In the genomic region with DNA sequence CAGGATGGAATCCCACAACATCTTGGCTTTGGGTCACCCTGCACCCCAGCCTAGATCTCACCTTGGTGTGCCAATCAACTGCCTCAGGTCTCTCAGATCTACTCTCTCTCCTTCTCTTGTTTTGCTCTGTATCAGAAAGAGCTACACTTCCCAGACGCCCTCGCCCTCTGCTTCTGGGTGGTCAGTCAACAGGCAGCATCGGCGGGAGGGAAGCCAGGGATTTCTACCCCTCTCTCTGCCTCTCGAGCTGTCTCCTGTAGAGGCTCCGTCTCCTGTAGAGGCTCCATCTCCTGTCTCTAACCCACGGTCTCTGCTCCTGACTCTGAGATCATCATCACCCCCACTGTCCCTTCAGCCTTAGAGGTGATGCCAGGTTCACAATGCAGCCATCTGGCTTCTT, we compare ENCODE assay signal across 27 cellular contexts.
"Had no signal": no experiment of that assay in that cellular context is flagged by ENCODE, and none has a peak within 500 bp of the region (broad histone marks: within the 10 kb centered on the region; RNA-seq: fewer than 3 reads in every experiment).

No MANE protein-coding gene starts in this region.

- ATAC-seq: stimulated activated effector memory CD8-positive, alpha-beta T cell treated with anti-CD3 and anti-CD28 coated beads, Interleukin-12 subunit alpha, Interleukin-12 subunit beta, amount 100 ng/mL, for 72 hours; stimulated activated naive B cell treated with anti-CD40 and anti-IgM and Interleukin-4, amounts not matched to agents 10 μg/mL and 1 μg/mL and 100 μg/mL, for 72 hours; stimulated activated naive CD8-positive, alpha-beta T cell treated with anti-CD3 and anti-CD28 coated beads, Interleukin-15, amount 100 ng/mL, for 72 hours; stimulated activated naive CD8-positive, alpha-beta T cell treated with anti-CD3 and anti-CD28 coated beads, Interleukin-15, Interleukin-2, amounts not matched to agents 100 U/mL and 50 U/mL, for 24 hours; upper lobe of right lung had no signal

- H3K9me3 ChIP-seq: suprapubic skin, testis, thoracic aorta, thyroid gland, tibial artery, transverse colon, upper lobe of left lung, upper lobe of right lung, uterus, vagina had no signal

- H3K4me3 Mint-ChIP-seq: stimulated activated effector memory CD8-positive, alpha-beta T cell treated with anti-CD3 and anti-CD28 coated beads, Interleukin-12 subunit alpha, Interleukin-12 subunit beta, amount 100 ng/mL, for 72 hours; stimulated activated naive B cell treated with anti-CD40 and anti-IgM and Interleukin-4, amounts not matched to agents 10 μg/mL and 1 μg/mL and 100 μg/mL, for 72 hours; stimulated activated naive CD8-positive, alpha-beta T cell treated with anti-CD3 and anti-CD28 coated beads, Interleukin-15, amount 100 ng/mL, for 72 hours; stimulated activated naive CD8-positive, alpha-beta T cell treated with anti-CD3 and anti-CD28 coated beads, Interleukin-15, Interleukin-2, amounts not matched to agents 100 ng/mL and 50 ng/mL, for 24 hours; type B pancreatic cell had no signal

- H3K4me1 Mint-ChIP-seq: stimulated activated effector memory CD8-positive, alpha-beta T cell treated with anti-CD3 and anti-CD28 coated beads, Interleukin-12 subunit alpha, Interleukin-12 subunit beta, amount 100 ng/mL, for 72 hours; stimulated activated naive B cell treated with anti-CD40 and anti-IgM and Interleukin-4, amounts not matched to agents 10 μg/mL and 1 μg/mL and 100 μg/mL, for 72 hours; stimulated activated naive CD8-positive, alpha-beta T cell treated with anti-CD3 and anti-CD28 coated beads, Interleukin-15, amount 100 ng/mL, for 72 hours had no signal

- DNase-seq: stimulated activated CD4-positive, alpha-beta T cell treated with anti-CD3 and anti-CD28 coated beads, Interleukin-2, amount 100 ng/mL, for 48 hours; stimulated activated CD4-positive, alpha-beta T cell treated with anti-CD3 and anti-CD28 coated beads, Interleukin-4, amount 100 ng/mL, for 1 hour; stimulated activated CD4-positive, alpha-beta T cell treated with anti-CD3 and anti-CD28 coated beads, Interleukin-4, amount 100 ng/mL, for 24 hours; stimulated activated CD4-positive, alpha-beta T cell treated with anti-CD3 and anti-CD28 coated beads, Interleukin-4, amount 100 ng/mL, for 4 hours; stimulated activated CD8-positive, alpha-beta memory T cell treated with anti-CD3 and anti-CD28 coated beads, Interleukin-4, amount 100 ng/mL, for 48 hours; stimulated activated naive B cell treated with anti-CD40 and anti-IgM and Interleukin-4, amounts not matched to agents 10 μg/mL and 1 μg/mL and 100 μg/mL, for 72 hours; stimulated activated naive CD4-positive, alpha-beta T cell; stimulated activated naive CD4-positive, alpha-beta T cell treated with Interleukin-2 at 50 U/mL for 16 hours; stimulated activated naive CD8-positive, alpha-beta T cell treated with anti-CD3 and anti-CD28 coated beads, Interleukin-15, amount 100 ng/mL, for 72 hours; stimulated activated naive CD8-positive, alpha-beta T cell treated with anti-CD3 and anti-CD28 coated beads, Interleukin-15, Interleukin-2, amounts not matched to agents 100 U/mL and 50 U/mL, for 24 hours; stomach; substantia nigra; testis; thyroid gland; tibial artery; transverse colon; trophoblast cell; upper lobe of left lung; upper lobe of right lung; uterus had no signal

- H3K27ac ChIP-seq: stomach, suprapubic skin, testis, thoracic aorta, thyroid gland, tibial artery, tibial nerve, transverse colon, upper lobe of left lung, upper lobe of right lung, uterus, vagina had no signal

- H3K9me3 Mint-ChIP-seq: stimulated activated naive B cell treated with anti-CD40 and anti-IgM and Interleukin-4, amounts not matched to agents 10 μg/mL and 1 μg/mL and 100 μg/mL, for 72 hours; stimulated activated naive CD8-positive, alpha-beta T cell treated with anti-CD3 and anti-CD28 coated beads, Interleukin-15, Interleukin-2, amounts not matched to agents 100 ng/mL and 50 ng/mL, for 24 hours; type B pancreatic cell had no signal

- H3K27ac Mint-ChIP-seq: stimulated activated effector memory CD8-positive, alpha-beta T cell treated with anti-CD3 and anti-CD28 coated beads, Interleukin-12 subunit alpha, Interleukin-12 subunit beta, amount 100 ng/mL, for 72 hours; stimulated activated naive B cell treated with anti-CD40 and anti-IgM and Interleukin-4, amounts not matched to agents 10 μg/mL and 1 μg/mL and 100 μg/mL, for 72 hours; stimulated activated naive CD8-positive, alpha-beta T cell treated with anti-CD3 and anti-CD28 coated beads, Interleukin-15, Interleukin-2, amounts not matched to agents 100 ng/mL and 50 ng/mL, for 24 hours had no signal

- H3K27me3 Mint-ChIP-seq: stimulated activated naive CD8-positive, alpha-beta T cell treated with anti-CD3 and anti-CD28 coated beads, Interleukin-15, Interleukin-2, amounts not matched to agents 100 ng/mL and 50 ng/mL, for 24 hours; type B pancreatic cell had no signal

- H3K27me3 ChIP-seq: suprapubic skin, testis, thyroid gland, tibial nerve, transverse colon, upper lobe of left lung, upper lobe of right lung, uterus, vagina had no signal

- H3K36me3 ChIP-seq: stomach, suprapubic skin, thoracic aorta, thyroid gland, tibial artery, tibial nerve, transverse colon, upper lobe of left lung, upper lobe of right lung, uterus, vagina had no signal

- H3K4me3 ChIP-seq: stomach, suprapubic skin, testis, thoracic aorta, thyroid gland, tibial artery, tibial nerve, transverse colon, upper lobe of left lung, upper lobe of right lung, uterus, vagina had no signal

- H3K4me1 ChIP-seq: stomach, suprapubic skin, testis, tibial nerve, transverse colon, upper lobe of left lung, upper lobe of right lung, uterus, vagina had no signal

- H3K36me3 Mint-ChIP-seq: stimulated activated effector memory CD8-positive, alpha-beta T cell treated with anti-CD3 and anti-CD28 coated beads, Interleukin-12 subunit alpha, Interleukin-12 subunit beta, amount 100 ng/mL, for 72 hours; stimulated activated naive B cell treated with anti-CD40 and anti-IgM and Interleukin-4, amounts not matched to agents 10 μg/mL and 1 μg/mL and 100 μg/mL, for 72 hours; type B pancreatic cell had no signal
